In the genomic region with DNA sequence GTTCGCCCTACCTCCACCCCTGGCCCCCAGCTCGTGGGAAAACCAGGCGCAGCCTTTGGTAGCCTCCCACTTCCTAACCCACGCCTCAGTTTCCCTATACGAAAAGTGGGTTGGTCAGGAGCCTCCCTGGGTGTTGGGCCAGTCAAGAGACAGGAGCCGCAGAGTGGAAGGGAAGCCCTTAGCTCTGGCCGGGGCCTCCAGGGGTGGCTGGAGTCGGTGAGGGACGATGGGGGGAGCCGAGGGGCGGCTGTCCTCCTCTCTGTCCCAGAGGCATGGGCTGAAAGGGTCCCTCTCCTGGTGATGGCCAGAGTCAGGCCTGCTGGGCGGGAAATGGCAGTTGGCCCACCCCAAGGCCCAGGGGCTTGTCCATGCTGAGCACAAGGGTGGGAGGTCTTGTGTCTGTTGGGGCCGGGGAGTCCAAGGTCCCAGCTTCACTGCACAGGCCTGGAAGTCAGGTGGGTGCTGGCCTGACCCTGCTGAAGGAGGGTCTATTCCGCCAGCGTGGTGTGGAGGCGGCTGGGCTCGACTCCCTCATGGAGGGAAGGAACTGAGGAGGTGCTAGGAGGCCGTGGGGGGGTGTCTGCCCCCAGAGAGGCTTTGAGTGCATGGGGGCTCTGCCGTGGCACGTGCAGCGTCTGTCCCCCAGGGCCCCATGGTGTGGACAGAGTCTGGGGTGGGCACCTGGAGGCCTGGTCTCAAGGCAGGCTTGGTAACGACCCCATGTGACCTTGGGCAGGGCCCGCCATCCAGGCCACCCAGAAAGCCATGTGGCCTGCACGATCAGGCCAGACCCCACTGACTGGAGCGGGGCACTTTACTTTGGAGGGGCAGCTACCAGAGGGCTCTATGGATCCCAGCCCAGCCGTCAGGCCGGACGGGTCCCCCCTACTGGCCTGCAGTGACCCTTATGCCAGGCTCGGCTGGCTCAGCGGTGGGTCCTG, we compare ENCODE assay signal across 8 cellular contexts. TPM values are rescaled to one million over a fixed set of nuclear protein-coding genes. Genes with fewer than 3 reads are reported as not detected.
DNase-seq lines count a peak whose midpoint lies in the region; ATAC-seq, FAIRE-seq and TF ChIP-seq lines count a peak whose summit lies in the region.

No MANE protein-coding gene starts in this region.

- H3F3A ChIP-seq in PC-9 (ENCODE audit: insufficient read depth, low read depth) = peaks cover 18% of the 10 kb centered on the region; the same call in 1 of the 2 replicates

- H3K27ac Mint-ChIP-seq in CD8-positive, alpha-beta memory T cell = peak overlapping the region; percentile 54 to 96 (median 82)

- H3K9me3 Mint-ChIP-seq in CD8-positive, alpha-beta memory T cell = no peaks in the 10 kb centered on the region

- peaks cover 29% of the 10 kb centered on the region for H4K20me1 ChIP-seq in PC-9 (ENCODE audit: insufficient read depth)

- peak overlapping the region; percentile 41 for H3K4me3 ChIP-seq in CD8-positive, alpha-beta memory T cell (ENCODE audit: low read length)
- H3K4me3 ChIP-seq in PC-9 = peak overlapping the region; percentile 72

- no peak for FAIRE-seq in GM12892 (lab: Jason Lieb, UNC)

- H3K27me3 ChIP-seq in CD8-positive, alpha-beta memory T cell (ENCODE audit: insufficient read depth, low read length, poor library complexity, severe bottlenecking) = no peaks in the 10 kb centered on the region
- no peaks in the 10 kb centered on the region for H3K27me3 ChIP-seq in PC-9 (ENCODE audit: insufficient read depth, low read depth)

- peak overlapping the region; percentile 79 for H3K4me2 ChIP-seq in PC-9

- BruUV-seq in PC-9 (replicated peaks; lab: Mats Ljungman, UMichigan) = TSS peak; percentile 77

- peaks cover 31% of the 10 kb centered on the region for H3K4me1 ChIP-seq in CD8-positive, alpha-beta memory T cell (ENCODE audit: insufficient read depth, low read length)
- peaks cover 31% of the 10 kb centered on the region for H3K4me1 ChIP-seq in PC-9 (replicated peaks; ENCODE audit: insufficient read depth)

- intact Hi-C loops in PC-9 (cut with micrococcal nuclease; ENCODE audit: unreplicated experiment) (loop anchor here (1.0 to 10.0 kb wide), 4 partner anchors 13 to 265 kb away; no protein-coding TSS in a partner anchor), posterior vena cava (cut with DNase I) (no loop called here)

- H3K79me2 ChIP-seq in PC-9 (ENCODE audit: low read depth) = peaks cover 52% of the 10 kb centered on the region

- H3K27ac ChIP-seq in CD8-positive, alpha-beta memory T cell (ENCODE audit: low read depth, low read length) = peak overlapping the region; percentile 61
- peak overlapping the region; percentile 32; the same call in 1 of the 2 replicates for H3K27ac ChIP-seq in PC-9

- no peaks in the 10 kb centered on the region for H3K36me3 Mint-ChIP-seq in CD8-positive, alpha-beta memory T cell

- no peaks in the 10 kb centered on the region for H3K9me3 ChIP-seq in CD8-positive, alpha-beta memory T cell (ENCODE audit: low read length)
- no peaks in the 10 kb centered on the region for H3K9me3 ChIP-seq in PC-9 (ENCODE audit: insufficient read depth, low read depth)

- POLR2A ChIA-PET in CD8-positive, alpha-beta memory T cell (lab: Charles Lee) = interaction anchor here (1.8 to 2.5 kb wide), 3 partner anchors 16 to 29 kb away, joined by 5 to 10 read pairs (median 9); no protein-coding TSS in a partner anchor
- POLR2A ChIA-PET in PC-9 (lab: Charles Lee; ENCODE audit: unreplicated experiment) = interaction anchor here (0.7 kb wide), 1 partner anchor 896 kb away, joined by 4 read pairs; no protein-coding TSS in a partner anchor

- no peak for TF ChIP-seq CTCF in PC-9 (conservative IDR thresholded peaks at IDR 0.05)

- peaks cover 5 to 28% (median 13%) of the 10 kb centered on the region in 3 donors for H3K4me1 Mint-ChIP-seq in CD8-positive, alpha-beta memory T cell

- TF ChIP-seq POLR2A in erythroblast (IDR thresholded peaks at IDR 0.05; ENCODE audit: low read length) (no peak), GM12892 (IDR thresholded peaks at IDR 0.05; ENCODE audit: low read depth, low read length) (no peak)

- H3K4me3 Mint-ChIP-seq in CD8-positive, alpha-beta memory T cell = peak overlapping the region; percentile 76 to 92 (median 82)

- CTCF ChIA-PET in CD8-positive, alpha-beta memory T cell (lab: Charles Lee) = interaction anchor here (0.8 to 2.2 kb wide), 4 partner anchors 9 to 91 kb away, joined by 3 to 7 read pairs (median 4); no protein-coding TSS in a partner anchor
- CTCF ChIA-PET in PC-9 (lab: Charles Lee) = no interaction called here

- H3K9me2 ChIP-seq in PC-9 (ENCODE audit: insufficient read depth) = no peaks in the 10 kb centered on the region

- H3K27me3 Mint-ChIP-seq in CD8-positive, alpha-beta memory T cell = no peaks in the 10 kb centered on the region

- ATAC-seq in GM18909 (IDR thresholded peaks at IDR 0.05; ENCODE audit: poor library complexity, unreplicated experiment) = no peak

- no peaks in the 10 kb centered on the region for H3K36me3 ChIP-seq in CD8-positive, alpha-beta memory T cell (ENCODE audit: insufficient read depth, low read length)
- no peaks in the 10 kb centered on the region for H3K36me3 ChIP-seq in PC-9 (ENCODE audit: low read depth)

- no peak overlapping the region for H2AFZ ChIP-seq in PC-9

- DNase-seq in CD8-positive, alpha-beta memory T cell = peak in 1 of 5 donors; percentile 56
- DNase-seq in PC-9 (no peak), erythroblast (lab: John Stamatoyannopoulos, UW) (peak; percentile 23 to 48), posterior vena cava (ENCODE audit: low spot score) (peak; percentile 81), GM12892 (ENCODE audit: insufficient read length) (no peak), T1000 (lab: John Stamatoyannopoulos, UW) (no peak)
- no peak for DNase-seq in activated CD8-positive, alpha-beta memory T cell treated with anti-CD3 and anti-CD28 coated beads for 24 hours

RNA-seq across cellular contexts. Expression of a gene that starts 1.1 kb away (rescaled TPM):
- 10 to 100 TPM; 27.5 to 31.8 TPM for total RNA-seq in CD8-positive, alpha-beta memory T cell
- 3.3 TPM for polyA plus RNA-seq in CD8-positive, alpha-beta memory T cell
- total RNA-seq in PC-9 (2021) (157 and 198 TPM in 2 replicates), posterior vena cava (10 to 100 TPM; 53.7 to 65.6 TPM)
- polyA plus RNA-seq in GM12892 (2012; ENCODE audit: missing spikeins) = 56.1 TPM

RNA-seq across cellular contexts. Expression of a gene that starts 17.3 kb away (rescaled TPM):
- total RNA-seq in CD8-positive, alpha-beta memory T cell = 10 to 100 TPM; 69.8 to 77.6 TPM
- 39.2 TPM for polyA plus RNA-seq in CD8-positive, alpha-beta memory T cell
- total RNA-seq in PC-9 (2021) = 138 and 140 TPM in 2 replicates
- 10 to 100 TPM; 20.3 to 28.5 TPM for total RNA-seq in posterior vena cava
- 47.8 TPM for polyA plus RNA-seq in GM12892 (2012; ENCODE audit: missing spikeins)

RNA-seq across cellular contexts. Expression of a gene that starts 43.5 kb away (rescaled TPM):
- 100 to 1,000 TPM; 129 to 141 TPM for total RNA-seq in CD8-positive, alpha-beta memory T cell
- polyA plus RNA-seq in CD8-positive, alpha-beta memory T cell = 74.6 TPM
- 151 and 181 TPM in 2 replicates for total RNA-seq in PC-9 (2021)
- total RNA-seq in posterior vena cava = 100 to 1,000 TPM in 1 of 2 donors, 10 to 100 TPM in 1; 93.6 to 103 TPM
- 52.3 TPM for polyA plus RNA-seq in GM12892 (2012; ENCODE audit: missing spikeins)

Comparison
In these comparisons a context has a peak if more than half of its experiments do, and no peak if none do; other contexts are left out.
1. DNase-seq: peak in erythroblast (2 of 2) and posterior vena cava (single experiment); none in PC-9 (0 of 2), activated CD8-positive, alpha-beta memory T cell treated with anti-CD3 and anti-CD28 coated beads for 24 hours (single experiment), GM12892 (single experiment) and T1000 (single experiment).